2 cellular contexts compared by ENCODE assay signal in genomic region chr19:29702161-29702957, GRCh38.
A peak's percentile ranks its signal among the peaks of the same experiment; 100 is the strongest.
TF ChIP-seq lines count a peak whose summit lies in the region.

No MANE protein-coding gene starts in this region.

TF ChIP-seq in HEK293, 187 proteins besides CTCF, POLR2A, EP300 and RAD21:
- TF ChIP-seq ZIC2 (tag by site-specific recombination; IDR thresholded peaks at IDR 0.05) (peak; percentile 81), ZNF549 (tag by site-specific recombination; IDR thresholded peaks at IDR 0.05) (no peak)

TF ChIP-seq in K562, 482 proteins besides CTCF, POLR2A, EP300 and RAD21:
- TF ChIP-seq POLR2G (IDR thresholded peaks at IDR 0.05; ENCODE audit: low read depth, low read length), result peak; percentile 18; the same call in 1 of the 2 replicates
- TF ChIP-seq EWSR1 (IDR thresholded peaks at IDR 0.05; ENCODE audit: borderline replicate concordance, low read depth, partially characterized antibody), result no peak
